Comparison of ENCODE assay signal across 9 cellular contexts in the genomic region with DNA sequence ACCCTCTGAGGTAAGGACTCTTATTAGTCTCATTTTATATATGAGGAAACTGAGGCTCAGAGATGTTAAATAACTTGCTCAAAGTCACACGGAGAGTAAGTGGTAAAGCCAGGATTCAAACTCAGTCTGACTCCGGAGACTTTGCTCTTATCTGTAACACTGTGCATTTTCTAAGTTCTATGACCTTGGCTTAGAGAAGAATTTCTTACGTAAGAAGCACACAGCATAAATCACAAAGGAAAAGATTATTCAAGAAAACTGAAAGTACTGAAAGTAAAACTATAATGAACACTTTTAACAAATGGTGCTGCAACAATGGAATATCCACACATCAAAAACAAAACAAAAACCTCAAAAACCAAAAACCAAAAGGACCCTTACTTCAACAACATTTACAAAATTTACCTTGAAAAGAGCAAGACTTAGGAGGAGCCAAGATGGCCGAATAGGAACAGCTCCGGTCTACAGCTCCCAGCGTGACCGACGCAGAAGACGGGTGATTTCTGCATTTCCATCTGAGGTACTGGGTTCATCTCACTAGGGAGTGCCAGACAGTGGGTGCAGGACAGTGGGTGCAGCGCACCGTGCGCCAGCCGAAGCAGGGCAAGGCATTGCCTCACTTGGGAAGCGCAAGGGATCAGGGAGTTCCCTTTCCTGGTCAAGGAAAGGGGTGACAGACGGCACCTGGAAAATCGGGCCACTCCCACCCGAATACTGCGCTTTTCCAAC. TPM values are rescaled to one million over a fixed set of nuclear protein-coding genes. Genes with fewer than 3 reads are reported as not detected.
DNase-seq lines count a peak whose midpoint lies in the region; ATAC-seq, FAIRE-seq and TF ChIP-seq lines count a peak whose summit lies in the region.
"Not testable (repeated sequence)": the region's sequence is repeated elsewhere in the genome, so short reads cannot be mapped to it uniquely, and the experiment has no call there.
"Had no signal": no experiment of that assay in that cellular context is flagged by ENCODE, and none has a peak within 500 bp of the region (broad histone marks: within the 10 kb centered on the region; RNA-seq: fewer than 3 reads in every experiment).

No MANE protein-coding gene starts in this region.

- H3K9ac ChIP-seq in adipocyte (ENCODE audit: low read length); liver (ENCODE audit: low read depth in 1 of 2, low read length in 2 of 2): not testable (repeated sequence)

- not testable (repeated sequence) for H3K4me1 ChIP-seq in CD4-positive, CD25-positive, alpha-beta regulatory T cell (ENCODE audit: control insufficient read depth, insufficient read depth, low read length, poor library complexity, severe bottlenecking); adipocyte (ENCODE audit: control insufficient read depth, insufficient read depth, low read length); liver (ENCODE audit: control insufficient read depth in 4 of 4, insufficient read depth in 4 of 4, low read length in 3 of 4)
- peaks cover 0 to 12% (median 0%) of the 10 kb centered on the region in 3 donors for H3K4me1 ChIP-seq in pancreas

- H3K27ac Mint-ChIP-seq in CD4-positive, CD25-positive, alpha-beta regulatory T cell = peak overlapping the region; percentile 48 to 81 (median 67)
- peak overlapping the region; percentile 74 to 86 for H3K27ac Mint-ChIP-seq in T-cell
- H3K27ac Mint-ChIP-seq in activated CD4-positive, alpha-beta memory T cell treated with anti-CD3 and anti-CD28 coated beads, Interleukin-2, amount 10 ng/mL, durations not matched to agents 7 days and 5 days = peak overlapping the region; percentile 23
- peak overlapping the region; percentile 85 for H3K27ac Mint-ChIP-seq in activated T-helper 2 cell treated with anti-CD3 and anti-CD28 coated beads, Interferon-gamma antibody, Interleukin-2, Interleukin-4, amounts not matched to agents 10 μg/mL and 5 μg/mL and 100 μg/mL, durations not matched to agents 14 hours and 24 hours and 36 hours

- 88% methylated on average over 18 of the region's 18 CpGs for WGBS in liver
- 81 to 83% methylated on average over 16 to 18 of the region's 18 CpGs for WGBS in pancreas, 2 donors

- not testable (repeated sequence) for H3K4me3 ChIP-seq in CD4-positive, CD25-positive, alpha-beta regulatory T cell (ENCODE audit: low read depth, low read length); fibroblast of villous mesenchyme (ENCODE audit: low read depth, low read length); liver (ENCODE audit: low read depth in 1 of 3, low read length in 3 of 3); pancreas
- peak overlapping the region; percentile 34 for H3K4me3 ChIP-seq in adipocyte (ENCODE audit: low read length)

- TF ChIP-seq RAD21 in liver (IDR thresholded peaks at IDR 0.05) = not testable (repeated sequence)

- H3K27ac ChIP-seq in CD4-positive, CD25-positive, alpha-beta regulatory T cell (ENCODE audit: insufficient read depth, low read length, poor library complexity, severe bottlenecking); liver (ENCODE audit: low read depth in 1 of 2, low read length in 2 of 2): not testable (repeated sequence)
- H3K27ac ChIP-seq in pancreas = peak overlapping the region in 1 of 4 donors; percentile 12

- not testable (repeated sequence) for H3K27me3 ChIP-seq in CD4-positive, CD25-positive, alpha-beta regulatory T cell (ENCODE audit: control insufficient read depth, insufficient read depth, low read length); adipocyte (replicated peaks; ENCODE audit: control insufficient read depth, insufficient read depth, low read length); liver (ENCODE audit: control insufficient read depth in 4 of 4, insufficient read depth in 4 of 4, low read length in 3 of 4); pancreas

- intact Hi-C loops in activated T-helper 2 cell treated with anti-CD3 and anti-CD28 coated beads, Interferon-gamma antibody, Interleukin-2, Interleukin-4, amounts not matched to agents 10 μg/mL and 5 μg/mL and 100 μg/mL, durations not matched to agents 14 hours and 24 hours and 36 hours (cut with micrococcal nuclease) = loop anchor here (2.0 kb wide), 3 partner anchors 16 to 48 kb away; a partner anchor contains a TSS
- intact Hi-C loops in pancreas (cut with DNase I) = not testable (repeated sequence)

- H3K36me3 Mint-ChIP-seq in CD4-positive, CD25-positive, alpha-beta regulatory T cell = peaks cover 43% of the 10 kb centered on the region
- H3K36me3 Mint-ChIP-seq in T-cell = peaks cover 50% of the 10 kb centered on the region
- peaks cover 64% of the 10 kb centered on the region for H3K36me3 Mint-ChIP-seq in activated CD4-positive, alpha-beta memory T cell treated with anti-CD3 and anti-CD28 coated beads, Interleukin-2, amount 10 ng/mL, durations not matched to agents 7 days and 5 days (ENCODE audit: low read depth)
- H3K36me3 Mint-ChIP-seq in activated T-helper 2 cell treated with anti-CD3 and anti-CD28 coated beads, Interferon-gamma antibody, Interleukin-2, Interleukin-4, amounts not matched to agents 10 μg/mL and 5 μg/mL and 100 μg/mL, durations not matched to agents 14 hours and 24 hours and 36 hours (ENCODE audit: low read depth) = peaks cover 67% of the 10 kb centered on the region

- peak overlapping the region; percentile 30 to 86 (median 68) for H3K4me3 Mint-ChIP-seq in CD4-positive, CD25-positive, alpha-beta regulatory T cell
- H3K4me3 Mint-ChIP-seq in T-cell = peak overlapping the region; percentile 19 to 46 (median 25)
- H3K4me3 Mint-ChIP-seq in activated CD4-positive, alpha-beta memory T cell treated with anti-CD3 and anti-CD28 coated beads, Interleukin-2, amount 10 ng/mL, durations not matched to agents 7 days and 5 days = peak overlapping the region; percentile 27
- peak overlapping the region; percentile 45 for H3K4me3 Mint-ChIP-seq in activated T-helper 2 cell treated with anti-CD3 and anti-CD28 coated beads, Interferon-gamma antibody, Interleukin-2, Interleukin-4, amounts not matched to agents 10 μg/mL and 5 μg/mL and 100 μg/mL, durations not matched to agents 14 hours and 24 hours and 36 hours (ENCODE audit: low read depth)

- not testable (repeated sequence) for H3K27me3 Mint-ChIP-seq in CD4-positive, CD25-positive, alpha-beta regulatory T cell; T-cell; activated CD4-positive, alpha-beta memory T cell treated with anti-CD3 and anti-CD28 coated beads, Interleukin-2, amount 10 ng/mL, durations not matched to agents 7 days and 5 days; activated T-helper 2 cell treated with anti-CD3 and anti-CD28 coated beads, Interferon-gamma antibody, Interleukin-2, Interleukin-4, amounts not matched to agents 10 μg/mL and 5 μg/mL and 100 μg/mL, durations not matched to agents 14 hours and 24 hours and 36 hours (ENCODE audit: low read depth)

- H3K4me1 Mint-ChIP-seq in CD4-positive, CD25-positive, alpha-beta regulatory T cell = peaks cover 21 to 69% (median 50%) of the 10 kb centered on the region in 4 donors
- H3K4me1 Mint-ChIP-seq in T-cell = peaks cover 78 to 81% (median 78%) of the 10 kb centered on the region in 3 donors
- peaks cover 52% of the 10 kb centered on the region for H3K4me1 Mint-ChIP-seq in activated CD4-positive, alpha-beta memory T cell treated with anti-CD3 and anti-CD28 coated beads, Interleukin-2, amount 10 ng/mL, durations not matched to agents 7 days and 5 days
- H3K4me1 Mint-ChIP-seq in activated T-helper 2 cell treated with anti-CD3 and anti-CD28 coated beads, Interferon-gamma antibody, Interleukin-2, Interleukin-4, amounts not matched to agents 10 μg/mL and 5 μg/mL and 100 μg/mL, durations not matched to agents 14 hours and 24 hours and 36 hours (ENCODE audit: low read depth) = peaks cover 57% of the 10 kb centered on the region

- peak in 1 of 3 donors; percentile 19 for DNase-seq in CD4-positive, CD25-positive, alpha-beta regulatory T cell
- not testable (repeated sequence) for DNase-seq in T-cell; activated CD4-positive, alpha-beta memory T cell treated with anti-CD3 and anti-CD28 coated beads, Interleukin-2, amount 10 ng/mL, durations not matched to agents 7 days and 5 days; activated T-helper 2 cell treated with anti-CD3 and anti-CD28 coated beads, Interferon-gamma antibody, Interleukin-2, Interleukin-4, amounts not matched to agents 10 μg/mL and 5 μg/mL and 100 μg/mL, durations not matched to agents 14 hours and 24 hours and 36 hours (ENCODE audit: low spot score); adipocyte (ENCODE audit: low read depth); pancreas
- peak; percentile 73 for DNase-seq in fibroblast of villous mesenchyme (ENCODE audit: low read depth)

- TF ChIP-seq CTCF in fibroblast of villous mesenchyme (IDR thresholded peaks at IDR 0.05; ENCODE audit: insufficient read depth, low read depth, low read length); liver (IDR thresholded peaks at IDR 0.05; ENCODE audit: low read depth, low read length, missing input control); pancreas (IDR thresholded peaks at IDR 0.05): not testable (repeated sequence)

- H3K9me3 ChIP-seq in CD4-positive, CD25-positive, alpha-beta regulatory T cell (ENCODE audit: control insufficient read depth in 2 of 2, low read length in 2 of 2); adipocyte (ENCODE audit: control insufficient read depth, low read length); liver (ENCODE audit: control insufficient read depth in 4 of 4, low read length in 3 of 4); pancreas: not testable (repeated sequence)

- CTCF ChIA-PET in T-cell (lab: Charles Lee) = interaction anchor here in 1 of 2 donors (0.9 kb wide), 1 partner anchor 39 kb away, joined by 3 read pairs; no protein-coding TSS in a partner anchor
- CTCF ChIA-PET in activated CD4-positive, alpha-beta memory T cell treated with anti-CD3 and anti-CD28 coated beads, Interleukin-2, amount 10 ng/mL, durations not matched to agents 7 days and 5 days (lab: Charles Lee) = not testable (repeated sequence)

- H3K36me3 ChIP-seq in CD4-positive, CD25-positive, alpha-beta regulatory T cell (ENCODE audit: control insufficient read depth, insufficient read depth, low read length) = peaks cover 14% of the 10 kb centered on the region
- H3K36me3 ChIP-seq in adipocyte (ENCODE audit: control insufficient read depth, insufficient read depth, low read length, severe bottlenecking) = peaks cover 21% of the 10 kb centered on the region
- H3K36me3 ChIP-seq in liver (ENCODE audit: control insufficient read depth in 4 of 4, insufficient read depth in 3 of 4, low read depth in 1 of 4, low read length in 3 of 4); pancreas: not testable (repeated sequence)

- ATAC-seq in CD4-positive, CD25-positive, alpha-beta regulatory T cell (ENCODE audit: low read depth in 2 of 2) = not testable (repeated sequence)
- ATAC-seq in T-cell (replicated peaks in 1 of 4) = peak in 1 of 4 experiments; percentile 60
- ATAC-seq in pancreas = peak; percentile 53 to 88 (median 69)

- not testable (repeated sequence) for H3K9me3 Mint-ChIP-seq in CD4-positive, CD25-positive, alpha-beta regulatory T cell; T-cell; activated CD4-positive, alpha-beta memory T cell treated with anti-CD3 and anti-CD28 coated beads, Interleukin-2, amount 10 ng/mL, durations not matched to agents 7 days and 5 days; activated T-helper 2 cell treated with anti-CD3 and anti-CD28 coated beads, Interferon-gamma antibody, Interleukin-2, Interleukin-4, amounts not matched to agents 10 μg/mL and 5 μg/mL and 100 μg/mL, durations not matched to agents 14 hours and 24 hours and 36 hours

- FAIRE-seq in pancreas (lab: Jason Lieb, UNC) = not testable (repeated sequence)

- POLR2A ChIA-PET in T-cell (lab: Charles Lee) = not testable (repeated sequence)
- POLR2A ChIA-PET in activated CD4-positive, alpha-beta memory T cell treated with anti-CD3 and anti-CD28 coated beads, Interleukin-2, amount 10 ng/mL, durations not matched to agents 7 days and 5 days (lab: Charles Lee) = interaction anchor here (1.2 to 1.8 kb wide), 2 partner anchors 39 to 42 kb away, joined by 4 to 6 read pairs; a partner anchor contains a TSS

RNA-seq across cellular contexts. Expression of a gene that starts 16.2 kb away (rescaled TPM):
- total RNA-seq in CD4-positive, CD25-positive, alpha-beta regulatory T cell = 85.8 TPM
- 10 to 100 TPM in 2 of 4 donors, 1 to 10 TPM in 2; 7.7 to 12.3 (median 9.5) TPM for polyA plus RNA-seq in CD4-positive, CD25-positive, alpha-beta regulatory T cell
- total RNA-seq in T-cell (10 to 100 TPM; 36.9 to 79.8 (median 38.4) TPM), fibroblast of villous mesenchyme (48.3 and 66.1 TPM in 2 replicates), liver (10 to 100 TPM; 28.6 to 29.6 TPM), pancreas (10 to 100 TPM; 36.9 to 61.1 (median 45.3) TPM)
- total RNA-seq in activated CD4-positive, alpha-beta memory T cell treated with anti-CD3 and anti-CD28 coated beads, Interleukin-2, amount 10 ng/mL, durations not matched to agents 7 days and 5 days = 10 to 100 TPM; 38.6 to 40.6 TPM
- total RNA-seq in activated T-helper 2 cell treated with anti-CD3 and anti-CD28 coated beads, Interferon-gamma antibody, Interleukin-2, Interleukin-4, amounts not matched to agents 10 μg/mL and 5 μg/mL and 100 μg/mL, durations not matched to agents 14 hours and 24 hours and 36 hours = 40.9 and 44.7 TPM in 2 replicates
- polyA plus RNA-seq in liver (10 to 100 TPM; 10.3 to 11.8 TPM), pancreas (10 to 100 TPM; 13.8 to 21.5 TPM)

RNA-seq across cellular contexts. Expression of a gene that starts 36.0 kb away (rescaled TPM):
- total RNA-seq in CD4-positive, CD25-positive, alpha-beta regulatory T cell = 3.8 TPM
- polyA plus RNA-seq in CD4-positive, CD25-positive, alpha-beta regulatory T cell = 10 to 100 TPM in 1 of 4 donors, 1 to 10 TPM in 3; 3.7 to 12.2 (median 7.6) TPM
- total RNA-seq in T-cell (1 to 10 TPM; 2.8 to 9.1 (median 5.7) TPM), fibroblast of villous mesenchyme (41.5 and 49.9 TPM in 2 replicates), liver (1 to 10 TPM; 3.9 to 5.7 TPM), pancreas (10 to 100 TPM; 10.3 to 33.1 (median 14.2) TPM)
- 10 to 100 TPM; 17.4 to 19.1 TPM for total RNA-seq in activated CD4-positive, alpha-beta memory T cell treated with anti-CD3 and anti-CD28 coated beads, Interleukin-2, amount 10 ng/mL, durations not matched to agents 7 days and 5 days
- 24.5 and 25.7 TPM in 2 replicates for total RNA-seq in activated T-helper 2 cell treated with anti-CD3 and anti-CD28 coated beads, Interferon-gamma antibody, Interleukin-2, Interleukin-4, amounts not matched to agents 10 μg/mL and 5 μg/mL and 100 μg/mL, durations not matched to agents 14 hours and 24 hours and 36 hours
- polyA plus RNA-seq in liver (1 to 10 TPM; 3.0 to 3.3 TPM), pancreas (10 to 100 TPM in 1 of 2 donors, 1 to 10 TPM in 1; 9.7 to 13.3 TPM)
- total RNA-seq: B cell had no signal

RNA-seq across cellular contexts. Expression of a gene that starts 41.7 kb away (rescaled TPM):
- total RNA-seq in CD4-positive, CD25-positive, alpha-beta regulatory T cell = 109 TPM
- 10 to 100 TPM; 67.9 to 86.2 (median 70.3) TPM for polyA plus RNA-seq in CD4-positive, CD25-positive, alpha-beta regulatory T cell
- total RNA-seq in T-cell (10 to 100 TPM; 73.3 to 98.8 (median 82.3) TPM), fibroblast of villous mesenchyme (18.7 and 29.8 TPM in 2 replicates), liver (10 to 100 TPM; 13.7 to 19.7 TPM), pancreas (10 to 100 TPM; 14.8 to 25.9 (median 18.4) TPM)
- total RNA-seq in activated CD4-positive, alpha-beta memory T cell treated with anti-CD3 and anti-CD28 coated beads, Interleukin-2, amount 10 ng/mL, durations not matched to agents 7 days and 5 days = 10 to 100 TPM; 66.8 to 70.7 TPM
- total RNA-seq in activated T-helper 2 cell treated with anti-CD3 and anti-CD28 coated beads, Interferon-gamma antibody, Interleukin-2, Interleukin-4, amounts not matched to agents 10 μg/mL and 5 μg/mL and 100 μg/mL, durations not matched to agents 14 hours and 24 hours and 36 hours = 65.2 and 71.7 TPM in 2 replicates
- polyA plus RNA-seq in liver (10 to 100 TPM; 10.7 to 10.9 TPM), pancreas (10 to 100 TPM; 21.3 to 32.3 TPM)

Comparison
In these comparisons a context has a peak if more than half of its experiments do, and no peak if none do; other contexts are left out.
1. H3K27ac Mint-ChIP-seq: peak in every context shown above with its lines; median percentile 85 in activated T-helper 2 cell treated with anti-CD3 and anti-CD28 coated beads, Interferon-gamma antibody, Interleukin-2, Interleukin-4, amounts not matched to agents 10 μg/mL and 5 μg/mL and 100 μg/mL, durations not matched to agents 14 hours and 24 hours and 36 hours; 80 in T-cell; 67 in CD4-positive, CD25-positive, alpha-beta regulatory T cell; 23 in activated CD4-positive, alpha-beta memory T cell treated with anti-CD3 and anti-CD28 coated beads, Interleukin-2, amount 10 ng/mL, durations not matched to agents 7 days and 5 days.